ENCODE assay signal across 20 cellular contexts in genomic region chr15:87710406-87710805, GRCh38.
DNase-seq lines count a peak whose midpoint lies in the region; ATAC-seq, FAIRE-seq and TF ChIP-seq lines count a peak whose summit lies in the region.
"Had no signal": no experiment of that assay in that cellular context is flagged by ENCODE, and none has a peak within 500 bp of the region (broad histone marks: within the 10 kb centered on the region; RNA-seq: fewer than 3 reads in every experiment).

No MANE protein-coding gene starts in this region.

- no peak for FAIRE-seq in GM12892 (lab: Jason Lieb, UNC)
- FAIRE-seq: GM19239, keratinocyte had no signal

- POLR2A ChIA-PET in A673 (lab: Charles Lee; ENCODE audit: low non-redundant PET), result no interaction called here
- POLR2A ChIA-PET in naive thymus-derived CD8-positive, alpha-beta T cell (lab: Charles Lee), result no interaction called here

- TF ChIP-seq POLR2A in heart left ventricle (IDR thresholded peaks at IDR 0.05) (no peak), prostate gland (IDR thresholded peaks at IDR 0.05) (no peak), GM12892 (IDR thresholded peaks at IDR 0.05; ENCODE audit: low read depth, low read length) (no peak)

- H3K36me3 ChIP-seq in heart left ventricle (no peaks in the 10 kb centered on the region), right atrium auricular region (no peaks in the 10 kb centered on the region), prostate gland (no peaks in the 10 kb centered on the region), A673 (ENCODE audit: insufficient read depth, low read length, poor library complexity, severe bottlenecking) (no peaks in the 10 kb centered on the region)

- H3K4me3 ChIP-seq in heart left ventricle (no peak overlapping the region), right atrium auricular region (no peak overlapping the region), fibroblast of villous mesenchyme (ENCODE audit: low read depth, low read length) (peak overlapping the region; percentile 0), prostate gland (no peak overlapping the region), A673 (ENCODE audit: low read depth, low read length, poor library complexity, severe bottlenecking) (no peak overlapping the region)

- intact Hi-C loops in heart left ventricle (cut with DNase I), result no loop called here
- intact Hi-C loops in prostate gland (cut with DNase I), result no loop called here
- intact Hi-C loops in A673 (cut with micrococcal nuclease; ENCODE audit: unreplicated experiment), result no loop called here

- H3K9me3 Mint-ChIP-seq in naive thymus-derived CD8-positive, alpha-beta T cell, result peaks cover 0 to 4% (median 0%) of the 10 kb centered on the region in 9 donors
- H3K9me3 Mint-ChIP-seq: activated CD4-positive, alpha-beta T cell treated with anti-CD3 and anti-CD28 coated beads, Interleukin-2, amount 10 ng/mL, durations not matched to agents 7 days and 5 days; activated naive CD4-positive, alpha-beta T cell treated with anti-CD3 and anti-CD28 coated beads, Interleukin-2, amount 50 U/mL, for 24 hours had no signal

- DNase-seq in heart left ventricle (peak in 2 of 5 donors; percentile 12 to 30), right atrium auricular region (ENCODE audit: low spot score) (no peak), fibroblast of villous mesenchyme (ENCODE audit: low read depth) (peak; percentile 97), prostate gland (ENCODE audit: low spot score) (peak; percentile 8), A673 (ENCODE audit: low spot score) (no peak), GM12892 (ENCODE audit: insufficient read length) (no peak), globus pallidus (ENCODE audit: low spot score) (no peak)
- DNase-seq in naive thymus-derived CD8-positive, alpha-beta T cell, result no peak
- DNase-seq: activated CD4-positive, alpha-beta T cell treated with anti-CD3 and anti-CD28 coated beads, Interleukin-2, amount 10 ng/mL, durations not matched to agents 7 days and 5 days; activated T-cell treated with anti-CD3 and anti-CD28 coated beads for 4 hours; CD4-positive, CD25-positive, alpha-beta regulatory T cell; dermis blood vessel endothelial cell; DMS79 treated with DMSO at 0.1 percent for 48 hours; NCI-H187; NCI-H446; stimulated activated CD4-positive, alpha-beta T cell treated with anti-CD3 and anti-CD28 coated beads, Interleukin-4, amount 100 ng/mL, for 24 hours had no signal

- peaks cover 0 to 20% (median 0%) of the 10 kb centered on the region in 12 donors for H3K4me1 ChIP-seq in heart left ventricle
- H3K4me1 ChIP-seq in right atrium auricular region, result no peaks in the 10 kb centered on the region
- no peaks in the 10 kb centered on the region for H3K4me1 ChIP-seq in prostate gland (replicated peaks)
- no peaks in the 10 kb centered on the region for H3K4me1 ChIP-seq in A673 (ENCODE audit: insufficient read depth, low read length, poor library complexity, severe bottlenecking)

- 43 to 69% (median 63%) methylated on average over 7 of the region's 7 CpGs for WGBS in heart left ventricle, 4 donors
- 18% methylated on average over 7 of the region's 7 CpGs for WGBS in prostate gland

- TF ChIP-seq CTCF in heart left ventricle (IDR thresholded peaks at IDR 0.05), result no peak
- TF ChIP-seq CTCF in right atrium auricular region (IDR thresholded peaks at IDR 0.05), result no peak
- no peak for TF ChIP-seq CTCF in fibroblast of villous mesenchyme (IDR thresholded peaks at IDR 0.05; ENCODE audit: insufficient read depth, low read depth, low read length)
- no peak for TF ChIP-seq CTCF in prostate gland (IDR thresholded peaks at IDR 0.05)
- TF ChIP-seq CTCF in A673 (conservative IDR thresholded peaks at IDR 0.05; ENCODE audit: low read depth, low read length), result no peak

- BruUV-seq in A673 (replicated peaks; lab: Mats Ljungman, UMichigan), result no TSS peak

- peak in 3 of 4 donors; percentile 60 to 76 (median 61) for ATAC-seq in heart left ventricle
- no peak for ATAC-seq in naive thymus-derived CD8-positive, alpha-beta T cell

- peak overlapping the region in 4 of 12 donors; percentile 53 to 76 (median 58) for H3K27ac ChIP-seq in heart left ventricle
- H3K27ac ChIP-seq in right atrium auricular region, result no peak overlapping the region
- H3K27ac ChIP-seq in prostate gland, result no peak overlapping the region
- H3K27ac ChIP-seq in A673 (ENCODE audit: low read depth, low read length, poor library complexity, severe bottlenecking), result no peak overlapping the region
- H3K27ac ChIP-seq: epithelial cell of prostate had no signal

- H3K27me3 Mint-ChIP-seq in naive thymus-derived CD8-positive, alpha-beta T cell, result peaks cover 0 to 7% (median 3%) of the 10 kb centered on the region in 5 donors
- H3K27me3 Mint-ChIP-seq: activated naive CD4-positive, alpha-beta T cell treated with anti-CD3 and anti-CD28 coated beads, Interleukin-2, amount 50 U/mL, for 24 hours; CD4-positive, CD25-positive, alpha-beta regulatory T cell had no signal

- H3K27ac Mint-ChIP-seq in naive thymus-derived CD8-positive, alpha-beta T cell, result peak overlapping the region in 1 of 10 donors; percentile 36
- H3K27ac Mint-ChIP-seq: activated CD4-positive, alpha-beta T cell treated with anti-CD3 and anti-CD28 coated beads, Interleukin-2, amount 10 ng/mL, durations not matched to agents 7 days and 5 days; activated naive CD4-positive, alpha-beta T cell treated with anti-CD3 and anti-CD28 coated beads, Interleukin-2, amount 50 U/mL, for 24 hours; CD4-positive, CD25-positive, alpha-beta regulatory T cell had no signal

- H3K4me3 Mint-ChIP-seq in naive thymus-derived CD8-positive, alpha-beta T cell, result no peak overlapping the region
- H3K4me3 Mint-ChIP-seq: activated CD4-positive, alpha-beta T cell treated with anti-CD3 and anti-CD28 coated beads, Interleukin-2, amount 10 ng/mL, durations not matched to agents 7 days and 5 days; activated naive CD4-positive, alpha-beta T cell treated with anti-CD3 and anti-CD28 coated beads, Interleukin-2, amount 50 U/mL, for 24 hours; CD4-positive, CD25-positive, alpha-beta regulatory T cell had no signal

- CTCF ChIA-PET in A673 (lab: Charles Lee), result no interaction called here

- no peaks in the 10 kb centered on the region for H3K27me3 ChIP-seq in heart left ventricle
- H3K27me3 ChIP-seq in right atrium auricular region, result no peaks in the 10 kb centered on the region
- no peaks in the 10 kb centered on the region for H3K27me3 ChIP-seq in prostate gland (replicated peaks; ENCODE audit: insufficient read depth)
- H3K27me3 ChIP-seq in A673 (replicated peaks; ENCODE audit: insufficient read depth, low read depth, low read length, poor library complexity), result no peaks in the 10 kb centered on the region

- no peaks in the 10 kb centered on the region for H3K36me3 Mint-ChIP-seq in naive thymus-derived CD8-positive, alpha-beta T cell
- H3K36me3 Mint-ChIP-seq: activated naive CD4-positive, alpha-beta T cell treated with anti-CD3 and anti-CD28 coated beads, Interleukin-2, amount 50 U/mL, for 24 hours; CD4-positive, CD25-positive, alpha-beta regulatory T cell had no signal

- no peaks in the 10 kb centered on the region for H3K4me1 Mint-ChIP-seq in naive thymus-derived CD8-positive, alpha-beta T cell
- H3K4me1 Mint-ChIP-seq: activated CD4-positive, alpha-beta T cell treated with anti-CD3 and anti-CD28 coated beads, Interleukin-2, amount 10 ng/mL, durations not matched to agents 7 days and 5 days; activated naive CD4-positive, alpha-beta T cell treated with anti-CD3 and anti-CD28 coated beads, Interleukin-2, amount 50 U/mL, for 24 hours; CD4-positive, CD25-positive, alpha-beta regulatory T cell had no signal

- H3K9me3 ChIP-seq in heart left ventricle (no peaks in the 10 kb centered on the region), right atrium auricular region (no peaks in the 10 kb centered on the region), prostate gland (no peaks in the 10 kb centered on the region), A673 (ENCODE audit: low read depth, low read length, poor library complexity, severe bottlenecking) (no peaks in the 10 kb centered on the region)

Comparison
In these comparisons a context has a peak if more than half of its experiments do, and no peak if none do; other contexts are left out.
1. ATAC-seq: peak in heart left ventricle (3 of 4); none in naive thymus-derived CD8-positive, alpha-beta T cell (0 of 2).
2. DNase-seq: peak in fibroblast of villous mesenchyme (single experiment) and prostate gland (single experiment); none in right atrium auricular region (single experiment), A673 (single experiment), naive thymus-derived CD8-positive, alpha-beta T cell (0 of 10), GM12892 (single experiment) and globus pallidus (single experiment).